1 cellular context compared by ENCODE assay signal in genomic region chr10:34311679-34312078, GRCh38.
TF ChIP-seq lines count a peak whose summit lies in the region.

No MANE protein-coding gene starts in this region.

TF ChIP-seq in IMR-90, 13 proteins besides CTCF, POLR2A, EP300 and RAD21 (continued from another document):
- TF ChIP-seq MXI1 (IDR thresholded peaks at IDR 0.05; ENCODE audit: borderline replicate concordance, low read depth, low read length), result no peak
